Comparison of ENCODE assay signal across 9 cellular contexts in the genomic region with DNA sequence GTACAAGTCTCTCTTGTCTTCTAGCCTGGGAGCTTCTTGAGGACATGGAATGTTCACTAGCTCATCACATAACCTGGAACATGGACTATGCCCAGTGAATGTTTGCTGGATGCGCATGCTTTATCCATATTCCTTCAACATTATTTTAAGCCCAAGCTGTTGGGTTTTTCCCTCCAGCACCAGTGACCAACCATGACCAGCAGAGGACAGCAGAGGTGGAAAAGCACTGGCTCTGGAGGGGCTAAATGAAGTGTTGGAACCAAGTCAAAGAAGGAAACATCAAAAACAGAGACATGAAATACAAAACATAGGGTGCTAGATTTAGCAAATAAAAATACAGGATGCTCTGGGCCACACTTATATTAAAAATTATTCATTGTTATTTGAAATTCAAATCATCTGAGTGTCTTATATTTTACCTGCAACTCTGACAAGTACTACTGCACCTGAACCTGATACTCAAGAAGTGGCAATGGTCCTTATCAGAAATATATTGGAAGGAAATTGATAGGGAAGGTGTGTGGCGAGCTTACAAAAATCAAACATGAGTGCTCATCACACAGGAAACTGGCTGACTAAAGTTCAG. TPM values are rescaled to one million over a fixed set of nuclear protein-coding genes. Genes with fewer than 3 reads are reported as not detected.
A peak's percentile ranks its signal among the peaks of the same experiment; 100 is the strongest.
DNase-seq lines count a peak whose midpoint lies in the region; ATAC-seq, FAIRE-seq and TF ChIP-seq lines count a peak whose summit lies in the region.
"Had no signal": no experiment of that assay in that cellular context is flagged by ENCODE, and none has a peak within 500 bp of the region (broad histone marks: within the 10 kb centered on the region; RNA-seq: fewer than 3 reads in every experiment).

No MANE protein-coding gene starts in this region.

- peaks cover 0 to 2% of the 10 kb centered on the region in 2 donors for H3K27me3 Mint-ChIP-seq in CD8-positive, alpha-beta memory T cell

- H3K27me3 ChIP-seq in CD8-positive, alpha-beta memory T cell (ENCODE audit: insufficient read depth, low read length, poor library complexity, severe bottlenecking) = no peaks in the 10 kb centered on the region
- H3K27me3 ChIP-seq in effector memory CD4-positive, alpha-beta T cell (replicated peaks; ENCODE audit: control insufficient read depth, insufficient read depth, low read length, poor library complexity, severe bottlenecking) = no peaks in the 10 kb centered on the region
- no peaks in the 10 kb centered on the region for H3K27me3 ChIP-seq in small intestine (ENCODE audit: control insufficient read depth in 2 of 2, insufficient read depth in 2 of 2, low read length in 2 of 2)
- peaks cover 0 to 4% of the 10 kb centered on the region in 2 donors for H3K27me3 ChIP-seq in aorta (ENCODE audit: control insufficient read depth in 1 of 2, insufficient read depth in 2 of 2, low read length in 1 of 2)

- no peak for FAIRE-seq in small intestine (lab: Jason Lieb, UNC)

- no peak overlapping the region for H3K27ac ChIP-seq in CD8-positive, alpha-beta memory T cell (ENCODE audit: low read depth, low read length)
- H3K27ac ChIP-seq in HEK293 (ENCODE audit: extremely low read depth, low read depth, low read length) = no peak overlapping the region
- no peak overlapping the region for H3K27ac ChIP-seq in effector memory CD4-positive, alpha-beta T cell (ENCODE audit: insufficient read depth, low read length, poor library complexity, severe bottlenecking)
- no peak overlapping the region for H3K27ac ChIP-seq in small intestine (ENCODE audit: low read depth in 1 of 2, low read length in 1 of 2)
- no peak overlapping the region for H3K27ac ChIP-seq in aorta (ENCODE audit: low read depth in 1 of 2, low read length in 2 of 2)

- H3K4me1 ChIP-seq in CD8-positive, alpha-beta memory T cell (ENCODE audit: insufficient read depth, low read length) = peaks cover 30% of the 10 kb centered on the region
- H3K4me1 ChIP-seq in HEK293 (ENCODE audit: control insufficient read depth, insufficient read depth, low read length) (no peaks in the 10 kb centered on the region), small intestine (ENCODE audit: control insufficient read depth in 2 of 2, insufficient read depth in 1 of 2, low read depth in 1 of 2, low read length in 1 of 2) (no peaks in the 10 kb centered on the region), aorta (ENCODE audit: control insufficient read depth in 1 of 2, insufficient read depth in 2 of 2, low read length in 2 of 2) (no peaks in the 10 kb centered on the region)
- peaks cover 6% of the 10 kb centered on the region for H3K4me1 ChIP-seq in effector memory CD4-positive, alpha-beta T cell (ENCODE audit: control insufficient read depth, insufficient read depth, low read length, poor library complexity, severe bottlenecking)

- H3K36me3 Mint-ChIP-seq in CD8-positive, alpha-beta memory T cell = peaks cover 0 to 6% (median 3%) of the 10 kb centered on the region in 3 donors

- H3K27ac Mint-ChIP-seq in CD8-positive, alpha-beta memory T cell = peak overlapping the region in 2 of 8 donors; percentile 14 to 53
- H3K27ac Mint-ChIP-seq: memory B cell had no signal

- H3K4me1 Mint-ChIP-seq in CD8-positive, alpha-beta memory T cell = peaks cover 17 to 51% (median 48%) of the 10 kb centered on the region in 3 donors
- H3K4me1 Mint-ChIP-seq: memory B cell had no signal

- ATAC-seq in aorta (ENCODE audit: low FRiP score) = no peak
- ATAC-seq in HG02970 (IDR thresholded peaks at IDR 0.05; ENCODE audit: low FRiP score, unreplicated experiment) = no peak

- peak; percentile 13 to 67 (median 44) for DNase-seq in CD8-positive, alpha-beta memory T cell
- DNase-seq in T-helper 9 cell = peak; percentile 29
- DNase-seq in effector memory CD4-positive, alpha-beta T cell = peak; percentile 16 to 32 (median 21)
- peak; percentile 18 for DNase-seq in small intestine
- no peak for DNase-seq in NCI-H748 treated with DMSO at 0.1 percent for 48 hours (lab: John Stamatoyannopoulos, UW)
- no peak for DNase-seq in aorta

- intact Hi-C loops in aorta (cut with DNase I) = loop anchor here in 1 of 2 donors (10.0 kb wide), 1 partner anchor 406 kb away; no protein-coding TSS in a partner anchor

- TF ChIP-seq CTCF in HEK293 (tag by site-specific recombination; IDR thresholded peaks at IDR 0.05) = no peak; the same call in 1 of the 2 replicates

- no peaks in the 10 kb centered on the region for H3K36me3 ChIP-seq in CD8-positive, alpha-beta memory T cell (ENCODE audit: insufficient read depth, low read length)
- H3K36me3 ChIP-seq in HEK293 (ENCODE audit: control insufficient read depth in 2 of 2, insufficient read depth in 1 of 2, low read length in 2 of 2) (no peaks in the 10 kb centered on the region), small intestine (ENCODE audit: control insufficient read depth in 2 of 2, insufficient read depth in 2 of 2, low read length in 2 of 2) (no peaks in the 10 kb centered on the region), aorta (ENCODE audit: control insufficient read depth in 1 of 2, insufficient read depth in 2 of 2, low read length in 1 of 2) (no peaks in the 10 kb centered on the region)
- no peaks in the 10 kb centered on the region for H3K36me3 ChIP-seq in effector memory CD4-positive, alpha-beta T cell (ENCODE audit: control insufficient read depth, insufficient read depth, low read length)

- peak overlapping the region in 4 of 7 donors; percentile 5 to 42 (median 32) for H3K4me3 Mint-ChIP-seq in CD8-positive, alpha-beta memory T cell
- H3K4me3 Mint-ChIP-seq: memory B cell had no signal

- 12 to 71% (median 35%) methylated on average over 2 of the region's 2 CpGs for WGBS in small intestine, 3 donors
- WGBS in aorta, 2 donors = 41 to 47% methylated on average over 2 of the region's 2 CpGs

- no peaks in the 10 kb centered on the region for H3K9me3 ChIP-seq in CD8-positive, alpha-beta memory T cell (ENCODE audit: low read length)
- H3K9me3 ChIP-seq in HEK293 (ENCODE audit: control insufficient read depth, insufficient read depth, low read depth, low read length) (no peaks in the 10 kb centered on the region), small intestine (ENCODE audit: control insufficient read depth, low read depth) (no peaks in the 10 kb centered on the region), aorta (ENCODE audit: control insufficient read depth, low read length) (no peaks in the 10 kb centered on the region)
- no peaks in the 10 kb centered on the region for H3K9me3 ChIP-seq in effector memory CD4-positive, alpha-beta T cell (ENCODE audit: control insufficient read depth, low read length)

- peaks cover 0 to 3% (median 2%) of the 10 kb centered on the region in 5 donors for H3K9me3 Mint-ChIP-seq in CD8-positive, alpha-beta memory T cell

- H3K4me3 ChIP-seq in CD8-positive, alpha-beta memory T cell (ENCODE audit: low read length) = no peak overlapping the region
- H3K4me3 ChIP-seq in HEK293 (ENCODE audit: low read depth, low read length) (no peak overlapping the region), small intestine (ENCODE audit: low read depth in 1 of 2, low read length in 2 of 2) (no peak overlapping the region), aorta (ENCODE audit: low read length in 2 of 2) (no peak overlapping the region)
- H3K4me3 ChIP-seq in effector memory CD4-positive, alpha-beta T cell (ENCODE audit: insufficient read depth, low read depth, low read length, poor library complexity, severe bottlenecking) = no peak overlapping the region

- POLR2A ChIA-PET in CD8-positive, alpha-beta memory T cell (lab: Charles Lee) = no interaction called here
- POLR2A ChIA-PET in HEK293 (lab: Yijun Ruan, JAX) = interaction anchor here (0.8 kb wide), 1 partner anchor 23 kb away, joined by 4 read pairs; the partner anchor contains the start of gene HELB

- CTCF ChIA-PET in CD8-positive, alpha-beta memory T cell (lab: Charles Lee) = interaction anchor here (0.7 to 2.1 kb wide), 24 partner anchors 9 to 416 kb away, joined by 3 to 15 read pairs (median 4); partner anchors contain the start of gene HELB
- CTCF ChIA-PET in HEK293 (lab: Yijun Ruan, JAX) = interaction anchor here (0.6 to 2.4 kb wide), 5 partner anchors 9 to 1112 kb away, joined by 3 to 16 read pairs (median 6); no protein-coding TSS in a partner anchor

TF ChIP-seq in HEK293, 187 proteins besides CTCF, POLR2A, EP300 and RAD21:
- TF ChIP-seq ZNF654 (tag by site-specific recombination; IDR thresholded peaks at IDR 0.05; ENCODE audit: low read depth) (peak; percentile 50), ZNF214 (tag by site-specific recombination; IDR thresholded peaks at IDR 0.05; ENCODE audit: borderline replicate concordance) (no peak)

RNA-seq across cellular contexts. Expression of gene HELB, which starts 23.1 kb away (rescaled TPM):
- total RNA-seq in CD8-positive, alpha-beta memory T cell = 10 to 100 TPM; 13.8 to 14.2 TPM
- 29.4 TPM for polyA plus RNA-seq in CD8-positive, alpha-beta memory T cell
- polyA plus RNA-seq in small intestine (under 1 TPM; 0.27 to 0.79 (median 0.45) TPM), aorta (under 1 TPM; 0.13 to 0.67 TPM)
- 1 to 10 TPM; 2.5 to 9.9 TPM for total RNA-seq in aorta

Comparison
In these comparisons a context has a peak if more than half of its experiments do, and no peak if none do; other contexts are left out.
1. DNase-seq: peak in CD8-positive, alpha-beta memory T cell (5 of 5), T-helper 9 cell (single experiment), effector memory CD4-positive, alpha-beta T cell (3 of 3) and small intestine (single experiment); none in NCI-H748 treated with DMSO at 0.1 percent for 48 hours (single experiment) and aorta (0 of 2).
2. RNA of gene HELB, which starts 23.1 kb away (polyA plus RNA-seq): 29.4 TPM in CD8-positive, alpha-beta memory T cell (single experiment); 0.13 to 0.67 TPM in aorta and 0.27 to 0.79 TPM in small intestine; every median in the first group is over 10 times any median in the second.